14 cellular contexts compared by ENCODE assay signal in the genomic region with DNA sequence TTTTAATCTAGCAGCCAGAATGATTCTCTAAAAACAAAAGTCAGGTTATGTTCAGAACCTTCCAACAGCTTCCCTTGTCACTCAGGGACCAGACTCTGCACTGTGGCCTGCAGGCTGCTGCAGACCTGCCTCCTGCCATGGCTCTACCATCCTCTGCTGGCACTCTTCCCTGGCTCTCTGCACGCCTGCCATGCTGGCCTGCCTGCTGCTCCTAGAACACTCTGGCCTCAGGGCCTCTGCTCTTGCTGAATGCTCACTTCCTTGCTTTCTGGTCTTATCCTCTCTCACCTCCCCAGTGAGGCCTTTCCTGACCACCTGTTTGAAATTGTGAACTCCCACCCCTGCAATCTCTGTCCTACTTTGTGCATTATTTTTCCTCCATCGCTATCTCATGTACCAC.
A peak's percentile ranks its signal among the peaks of the same experiment; 100 is the strongest.
DNase-seq lines count a peak whose midpoint lies in the region; ATAC-seq, FAIRE-seq and TF ChIP-seq lines count a peak whose summit lies in the region.
"Had no signal": no experiment of that assay in that cellular context is flagged by ENCODE, and none has a peak within 500 bp of the region (broad histone marks: within the 10 kb centered on the region; RNA-seq: fewer than 3 reads in every experiment).

No MANE protein-coding gene starts in this region.

- H3K27ac ChIP-seq in small intestine (ENCODE audit: low read depth in 1 of 2, low read length in 1 of 2) (peak overlapping the region in 1 of 2 donors; percentile 48), ascending aorta (no peak overlapping the region)
- H3K27ac ChIP-seq: parathyroid adenoma, SJSA1 had no signal

- H3K36me3 ChIP-seq in small intestine (ENCODE audit: control insufficient read depth in 2 of 2, insufficient read depth in 2 of 2, low read length in 2 of 2) (no peaks in the 10 kb centered on the region), ascending aorta (no peaks in the 10 kb centered on the region)
- H3K36me3 ChIP-seq: SJSA1 had no signal

- no peak for TF ChIP-seq CTCF in ascending aorta (IDR thresholded peaks at IDR 0.05)

- no peak overlapping the region for H3K4me3 Mint-ChIP-seq in T-helper 17 cell
- H3K4me3 Mint-ChIP-seq: activated T-cell treated with anti-CD3 and anti-CD28 coated beads, Interleukin-2, amount 50 U/mL, for 24 hours; CD8-positive, alpha-beta T cell had no signal

- H3K4me1 Mint-ChIP-seq in T-helper 17 cell, result peaks cover 33% of the 10 kb centered on the region

- peak overlapping the region; percentile 67 for H3K27ac Mint-ChIP-seq in T-helper 17 cell
- no peak overlapping the region for H3K27ac Mint-ChIP-seq in activated naive CD4-positive, alpha-beta T cell treated with anti-CD3 and anti-CD28 coated beads, Interleukin-2, amount 50 U/mL, for 72 hours
- H3K27ac Mint-ChIP-seq: activated T-cell treated with anti-CD3 and anti-CD28 coated beads, Interleukin-2, amount 50 U/mL, for 24 hours; CD8-positive, alpha-beta T cell had no signal

- no peak for FAIRE-seq in small intestine (lab: Jason Lieb, UNC)

- DNase-seq in M059J (ENCODE audit: low read depth) (peak; percentile 41), T-helper 17 cell (no peak), left ventricle myocardium superior (peak; percentile 81), small intestine (peak; percentile 54), ascending aorta (ENCODE audit: low spot score in 2 of 2) (no peak)
- DNase-seq in activated naive CD4-positive, alpha-beta T cell treated with anti-CD3 and anti-CD28 coated beads, Interleukin-2, amount 50 U/mL, for 72 hours (ENCODE audit: low spot score in 2 of 2), result no peak
- DNase-seq in stimulated activated CD4-positive, alpha-beta T cell treated with anti-CD3 and anti-CD28 coated beads, Interleukin-2, amount 100 ng/mL, for 24 hours, result no peak
- DNase-seq: activated T-cell treated with anti-CD3 and anti-CD28 coated beads, Interleukin-2, amount 50 U/mL, for 24 hours; CD8-positive, alpha-beta T cell; NCI-H526 treated with DMSO at 0.1 percent for 48 hours; stimulated activated CD4-positive, alpha-beta T cell treated with anti-CD3 and anti-CD28 coated beads, Interleukin-4, amount 100 ng/mL, for 1 hour; stimulated activated naive CD4-positive, alpha-beta T cell treated with Interleukin-2 at 50 U/mL for 16 hours had no signal

- H3K9me3 Mint-ChIP-seq in activated naive CD4-positive, alpha-beta T cell treated with anti-CD3 and anti-CD28 coated beads, Interleukin-2, amount 50 U/mL, for 72 hours, result no peaks in the 10 kb centered on the region
- H3K9me3 Mint-ChIP-seq: activated T-cell treated with anti-CD3 and anti-CD28 coated beads, Interleukin-2, amount 50 U/mL, for 24 hours; CD8-positive, alpha-beta T cell had no signal

- intact Hi-C loops in left ventricle myocardium superior (cut with micrococcal nuclease) (no loop called here), ascending aorta (cut with DNase I) (no loop called here)

- peaks cover 12% of the 10 kb centered on the region for H3K36me3 Mint-ChIP-seq in T-helper 17 cell (ENCODE audit: low read depth)
- peaks cover 0 to 4% of the 10 kb centered on the region in 2 donors for H3K36me3 Mint-ChIP-seq in activated naive CD4-positive, alpha-beta T cell treated with anti-CD3 and anti-CD28 coated beads, Interleukin-2, amount 50 U/mL, for 72 hours
- H3K36me3 Mint-ChIP-seq: CD8-positive, alpha-beta T cell had no signal

- no peaks in the 10 kb centered on the region for H3K27me3 ChIP-seq in small intestine (ENCODE audit: control insufficient read depth in 2 of 2, insufficient read depth in 2 of 2, low read length in 2 of 2)
- H3K27me3 ChIP-seq in ascending aorta, result no peaks in the 10 kb centered on the region
- H3K27me3 ChIP-seq: SJSA1 had no signal

- ATAC-seq in T-helper 17 cell, result no peak
- peak; percentile 92 for ATAC-seq in left ventricle myocardium superior
- ATAC-seq in activated naive CD4-positive, alpha-beta T cell treated with anti-CD3 and anti-CD28 coated beads, Interleukin-2, amount 50 U/mL, for 72 hours, result no peak
- ATAC-seq: CD8-positive, alpha-beta T cell had no signal

- H3K4me1 ChIP-seq in small intestine (ENCODE audit: control insufficient read depth in 2 of 2, insufficient read depth in 1 of 2, low read depth in 1 of 2, low read length in 1 of 2) (peaks cover 5 to 13% of the 10 kb centered on the region in 2 donors), ascending aorta (peaks cover 5 to 6% of the 10 kb centered on the region in 2 donors)
- H3K4me1 ChIP-seq: SJSA1 had no signal

- 62 to 75% (median 67%) methylated on average over 2 of the region's 2 CpGs for WGBS in small intestine, 3 donors

- H3K9me3 ChIP-seq in T-helper 17 cell (ENCODE audit: control insufficient read depth, low read length, poor library complexity, severe bottlenecking), result no peaks in the 10 kb centered on the region
- H3K9me3 ChIP-seq in small intestine (ENCODE audit: control insufficient read depth, low read depth), result no peaks in the 10 kb centered on the region
- no peaks in the 10 kb centered on the region for H3K9me3 ChIP-seq in ascending aorta
- H3K9me3 ChIP-seq: SJSA1 had no signal

- H3K4me3 ChIP-seq in small intestine (ENCODE audit: low read depth in 1 of 2, low read length in 2 of 2) (no peak overlapping the region), ascending aorta (no peak overlapping the region)
- H3K4me3 ChIP-seq: SJSA1 had no signal

- no peaks in the 10 kb centered on the region for H3K27me3 Mint-ChIP-seq in T-helper 17 cell
- H3K27me3 Mint-ChIP-seq: activated T-cell treated with anti-CD3 and anti-CD28 coated beads, Interleukin-2, amount 50 U/mL, for 24 hours had no signal

Comparison
In these comparisons a context has a peak if more than half of its experiments do, and no peak if none do; other contexts are left out.
1. DNase-seq: peak in M059J (single experiment), left ventricle myocardium superior (single experiment) and small intestine (single experiment); none in T-helper 17 cell (0 of 3), activated naive CD4-positive, alpha-beta T cell treated with anti-CD3 and anti-CD28 coated beads, Interleukin-2, amount 50 U/mL, for 72 hours (0 of 2), ascending aorta (0 of 2) and stimulated activated CD4-positive, alpha-beta T cell treated with anti-CD3 and anti-CD28 coated beads, Interleukin-2, amount 100 ng/mL, for 24 hours (0 of 2).